Comparison of ENCODE assay signal across 27 cellular contexts in the genomic region with DNA sequence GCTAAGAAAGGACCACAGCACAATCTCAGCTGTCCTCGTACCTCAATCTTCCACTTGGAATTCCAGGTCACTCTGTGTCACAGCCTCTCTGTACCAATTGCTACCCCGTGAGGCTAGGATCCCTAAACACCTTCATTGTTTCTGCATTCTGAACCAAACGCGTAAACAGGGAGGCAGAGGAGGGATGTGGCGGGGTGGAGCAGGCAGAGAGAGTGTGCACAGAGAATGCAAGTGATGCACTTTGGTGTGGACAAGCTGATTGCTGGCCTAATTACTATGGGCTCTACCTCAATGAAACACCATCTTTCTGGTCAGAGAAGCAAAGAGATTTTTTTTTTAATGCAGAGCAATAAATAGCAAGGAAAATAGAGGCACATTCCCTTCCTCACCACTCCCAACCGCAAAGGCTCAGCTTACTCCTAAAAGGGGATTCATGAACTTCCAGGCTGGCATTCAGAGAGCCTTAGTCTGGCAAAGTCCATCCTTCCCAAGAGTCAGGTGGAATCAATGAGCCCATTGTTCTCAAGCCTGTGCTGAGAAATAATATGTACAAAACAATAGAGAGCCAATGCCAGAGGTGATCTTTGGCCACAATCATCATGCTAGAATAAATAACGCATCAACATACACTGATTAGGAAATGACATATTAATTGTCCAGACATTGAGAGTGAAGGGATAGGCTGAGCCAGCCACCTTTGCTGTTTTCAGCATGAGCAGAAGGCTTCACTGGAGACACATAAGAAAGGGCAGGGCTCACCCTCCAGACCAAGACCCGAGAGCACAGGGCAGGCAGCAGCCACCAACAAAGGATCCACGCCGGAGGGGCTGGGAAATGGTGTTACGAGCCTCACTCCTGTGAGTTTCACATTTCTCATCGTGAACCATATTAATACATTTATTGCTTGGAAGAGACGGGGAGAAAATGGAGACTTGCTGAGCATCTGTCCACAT.
DNase-seq lines count a peak whose midpoint lies in the region; ATAC-seq and TF ChIP-seq lines count a peak whose summit lies in the region.
"Had no signal": no experiment of that assay in that cellular context is flagged by ENCODE, and none has a peak within 500 bp of the region (broad histone marks: within the 10 kb centered on the region; RNA-seq: fewer than 3 reads in every experiment).

No MANE protein-coding gene starts in this region.

- intact Hi-C loops in mucosa of descending colon (cut with DNase I, micrococcal nuclease) (no loop called here), testis (cut with DNase I; ENCODE audit: low total_unique reads) (no loop called here)

- H3K36me3 ChIP-seq in mucosa of descending colon (ENCODE audit: low read depth) (no peaks in the 10 kb centered on the region), testis (ENCODE audit: low read depth, missing control alignments) (no peaks in the 10 kb centered on the region), BE2C (no peaks in the 10 kb centered on the region)
- H3K36me3 ChIP-seq: spleen, tibial artery had no signal

- in situ Hi-C loops in SK-MEL-5 (cut with HindIII; ENCODE audit: low pct_unique_long_range_greater_than_20kb, low sequenced_read_pairs), result no loop called here

- H3K4me1 ChIP-seq in mucosa of descending colon (ENCODE audit: low read depth) (peaks cover 4% of the 10 kb centered on the region), testis (peaks cover 35% of the 10 kb centered on the region), BE2C (no peaks in the 10 kb centered on the region)
- H3K4me1 ChIP-seq: foreskin keratinocyte, spleen, tibial artery had no signal

- ATAC-seq in mucosa of descending colon (peak; percentile 89), GM21423 (IDR thresholded peaks at IDR 0.05; ENCODE audit: unreplicated experiment) (no peak)
- ATAC-seq: activated T-cell treated with anti-CD3 and anti-CD28 coated beads, Interleukin-2, amount 50 U/mL, for 4 hours; foreskin keratinocyte; GM12878 had no signal

- H3K27ac ChIP-seq in testis, result peak overlapping the region; percentile 49 to 71
- H3K27ac ChIP-seq: 22Rv1, dorsolateral prefrontal cortex, foreskin keratinocyte, spleen, tibial artery had no signal

- H3K27me3 ChIP-seq in testis, result no peaks in the 10 kb centered on the region
- no peaks in the 10 kb centered on the region for H3K27me3 ChIP-seq in BE2C
- H3K27me3 ChIP-seq: dorsolateral prefrontal cortex, foreskin keratinocyte, spleen, tibial artery had no signal

- DNase-seq in NCI-H748 (lab: John Stamatoyannopoulos, UW; ENCODE audit: unreplicated experiment), result peak; percentile 72
- DNase-seq in NCI-H748 treated with DMSO at 0.1 percent for 48 hours (lab: John Stamatoyannopoulos, UW), result no peak
- peak; percentile 53 for DNase-seq in SK-MEL-5 (ENCODE audit: low read depth, low spot score)
- DNase-seq in mucosa of descending colon, result peak in 1 of 3 donors; percentile 41
- DNase-seq in testis, result no peak
- DNase-seq in activated CD4-positive, alpha-beta T cell treated with anti-CD3 and anti-CD28 coated beads for 1 hour, result no peak
- DNase-seq in BE2C, result no peak
- DNase-seq: activated CD8-positive, alpha-beta memory T cell treated with anti-CD3 and anti-CD28 coated beads for 24 hours; activated naive CD4-positive, alpha-beta T cell; activated T-cell treated with anti-CD3 and anti-CD28 coated beads, Interleukin-2, amount 50 U/mL, for 4 hours; amniotic stem cell; caudate nucleus; DND-41; dorsolateral prefrontal cortex; foreskin keratinocyte; GOT3; hippocampal formation; IMR-90; NCI-H1417 treated with DMSO at 0.1 percent for 48 hours; spleen; stimulated activated CD4-positive, alpha-beta T cell treated with anti-CD3 and anti-CD28 coated beads, Interleukin-4, amount 100 ng/mL, for 1 hour; stimulated activated naive CD4-positive, alpha-beta T cell treated with Interleukin-2 at 50 U/mL for 16 hours; SW 1271; tibial artery had no signal

- no peak overlapping the region for H3K4me3 ChIP-seq in mucosa of descending colon
- H3K4me3 ChIP-seq in testis, result no peak overlapping the region
- no peak overlapping the region for H3K4me3 ChIP-seq in BE2C (ENCODE audit: low read depth, low read length)
- H3K4me3 ChIP-seq: dorsolateral prefrontal cortex, GM12878, spleen, tibial artery had no signal

- TF ChIP-seq POLR2A in testis (IDR thresholded peaks at IDR 0.05), result no peak

- 74 to 77% methylated on average over 13 of the region's 13 CpGs for WGBS in testis, 2 donors

- H3K9me3 ChIP-seq in mucosa of descending colon, result no peaks in the 10 kb centered on the region
- H3K9me3 ChIP-seq in testis, result no peaks in the 10 kb centered on the region
- H3K9me3 ChIP-seq in BE2C, result no peaks in the 10 kb centered on the region
- H3K9me3 ChIP-seq: tibial artery had no signal

- TF ChIP-seq CTCF in mucosa of descending colon (IDR thresholded peaks at IDR 0.05), result no peak
- TF ChIP-seq CTCF in testis (IDR thresholded peaks at IDR 0.05), result no peak
- TF ChIP-seq CTCF in BE2C (IDR thresholded peaks at IDR 0.05; ENCODE audit: low read depth, low read length), result no peak

Comparison
In these comparisons a context has a peak if more than half of its experiments do, and no peak if none do; other contexts are left out.
1. DNase-seq: peak in NCI-H748 (single experiment) and SK-MEL-5 (single experiment); none in NCI-H748 treated with DMSO at 0.1 percent for 48 hours (single experiment), testis (single experiment), activated CD4-positive, alpha-beta T cell treated with anti-CD3 and anti-CD28 coated beads for 1 hour (single experiment) and BE2C (single experiment).